8 cellular contexts compared by ENCODE assay signal in genomic region chr19:2168619-2169424, GRCh38. TPM values are rescaled to one million over a fixed set of nuclear protein-coding genes. Genes with fewer than 3 reads are reported as not detected.
DNase-seq lines count a peak whose midpoint lies in the region; ATAC-seq, FAIRE-seq and TF ChIP-seq lines count a peak whose summit lies in the region.

No MANE protein-coding gene starts in this region.

- no peaks in the 10 kb centered on the region for H3K9me3 ChIP-seq in thyroid gland

- no peak for TF ChIP-seq CTCF in 22Rv1 (IDR thresholded peaks at IDR 0.05)
- no peak for TF ChIP-seq CTCF in omental fat pad (IDR thresholded peaks at IDR 0.05)
- TF ChIP-seq CTCF in thyroid gland (IDR thresholded peaks at IDR 0.05): peak in 1 of 6 experiments; percentile 11

- no peak for FAIRE-seq in GM18507 (lab: Jason Lieb, UNC)

- TF ChIP-seq POLR2A in thyroid gland (IDR thresholded peaks at IDR 0.05): peak in 1 of 2 donors; percentile 72

- intact Hi-C loops in thyroid gland (cut with DNase I): no loop called here

- peaks cover 61 to 63% of the 10 kb centered on the region in 2 donors for H3K4me1 ChIP-seq in thyroid gland

- WGBS in thyroid gland, 2 donors: 15 to 25% methylated on average over 20 to 24 of the region's 24 CpGs

- no peaks in the 10 kb centered on the region for H3K36me3 ChIP-seq in thyroid gland

- peak; percentile 44 for ATAC-seq in HG03045 (IDR thresholded peaks at IDR 0.05; ENCODE audit: unreplicated experiment)
- peak; percentile 93 for ATAC-seq in omental fat pad (ENCODE audit: low FRiP score)

- no peaks in the 10 kb centered on the region for H3K27me3 ChIP-seq in thyroid gland

- DNase-seq in GM18507 (ENCODE audit: extremely low spot score, insufficient read length, low read depth): peak; percentile 59
- DNase-seq in activated effector memory CD4-positive, alpha-beta T cell treated with anti-CD3 and anti-CD28 coated beads, Interleukin-2, amount 50 U/mL, for 16 hours: peak; percentile 92
- DNase-seq in foreskin melanocyte: peak; percentile 90
- peak; percentile 95 for DNase-seq in omental fat pad (ENCODE audit: low spot score)
- peak; percentile 99 to 100 for DNase-seq in thyroid gland

- peak overlapping the region; percentile 94 for H3K27ac ChIP-seq in 22Rv1
- peak overlapping the region; percentile 91 to 96 (median 96) for H3K27ac ChIP-seq in thyroid gland

- no peak overlapping the region for H3K4me3 ChIP-seq in thyroid gland (replicated peaks in 1 of 3)

TF ChIP-seq in PFSK-1, 5 proteins besides CTCF, POLR2A, EP300 and RAD21:
- TF ChIP-seq REST (IDR thresholded peaks at IDR 0.05; ENCODE audit: insufficient read depth in 1 of 2, low read depth in 2 of 2, low read length in 2 of 2) (peak; percentile 15 to 27; a peak in 1 of 4 replicates), POLR2AphosphoS5 (IDR thresholded peaks at IDR 0.05; ENCODE audit: low read depth, low read length) (no peak), FOXP2 (optimal IDR thresholded peaks at IDR 0.05; ENCODE audit: borderline replicate concordance, extremely low read depth, extremely low read length, insufficient read depth) (peak; percentile 79), TAF1 (IDR thresholded peaks at IDR 0.05; ENCODE audit: borderline replicate concordance, insufficient read depth, low read length) (no peak), SIN3A (IDR thresholded peaks at IDR 0.05; ENCODE audit: borderline replicate concordance, insufficient read depth, low read length) (peak; percentile 13; the same call in 1 of the 2 replicates)

RNA-seq across cellular contexts. Expression of gene DOT1L, which starts 5.1 kb away (rescaled TPM):
- 52.0 TPM for polyA plus RNA-seq in PFSK-1 (2012; ENCODE audit: insufficient read length, low read depth)
- total RNA-seq in omental fat pad (10 to 100 TPM in 3 of 4 donors, 1 to 10 TPM in 1; 8.2 to 52.4 (median 15.3) TPM), thyroid gland (10 to 100 TPM; 10.2 to 31.1 (median 17.2) TPM)

RNA-seq across cellular contexts. Expression of gene AP3D1, which starts 17.5 kb away (rescaled TPM):
- 225 TPM for polyA plus RNA-seq in PFSK-1 (2012; ENCODE audit: insufficient read length, low read depth)
- 100 to 1,000 TPM in 1 of 4 donors, 10 to 100 TPM in 3; 66.7 to 107 (median 79.6) TPM for total RNA-seq in omental fat pad
- total RNA-seq in thyroid gland: 100 to 1,000 TPM in 3 of 4 donors, 10 to 100 TPM in 1; 62.5 to 121 (median 118) TPM
